ENCODE assay signal across 13 cellular contexts in genomic region chr6:379367-380181, GRCh38. TPM values are rescaled to one million over a fixed set of nuclear protein-coding genes. Genes with fewer than 3 reads are reported as not detected.
DNase-seq lines count a peak whose midpoint lies in the region; ATAC-seq, FAIRE-seq and TF ChIP-seq lines count a peak whose summit lies in the region.
"Had no signal": no experiment of that assay in that cellular context is flagged by ENCODE, and none has a peak within 500 bp of the region (broad histone marks: within the 10 kb centered on the region; RNA-seq: fewer than 3 reads in every experiment).

No MANE protein-coding gene starts in this region.

- H3K36me3 Mint-ChIP-seq in naive thymus-derived CD8-positive, alpha-beta T cell = peaks cover 0 to 2% (median 0%) of the 10 kb centered on the region in 3 donors

- ATAC-seq in GM21529 (IDR thresholded peaks at IDR 0.05; ENCODE audit: unreplicated experiment) (peak; percentile 53), HG03432 (IDR thresholded peaks at IDR 0.05; ENCODE audit: unreplicated experiment) (peak; percentile 59), GM21526 (IDR thresholded peaks at IDR 0.05; ENCODE audit: low FRiP score, unreplicated experiment) (no peak)
- ATAC-seq in naive thymus-derived CD8-positive, alpha-beta T cell = no peak
- ATAC-seq: activated T-cell treated with anti-CD3 and anti-CD28 coated beads, Interleukin-2, amount 50 U/mL, for 4 hours had no signal

- POLR2A ChIA-PET in naive thymus-derived CD8-positive, alpha-beta T cell (lab: Charles Lee) = no interaction called here

- peak overlapping the region in 1 of 10 donors; percentile 28 for H3K27ac Mint-ChIP-seq in naive thymus-derived CD8-positive, alpha-beta T cell

- peaks cover 12 to 28% (median 14%) of the 10 kb centered on the region in 4 donors for H3K4me1 Mint-ChIP-seq in naive thymus-derived CD8-positive, alpha-beta T cell

- no peak for TF ChIP-seq POLR2A in GM12892 (IDR thresholded peaks at IDR 0.05; ENCODE audit: low read depth, low read length)

- peaks cover 0 to 5% (median 0%) of the 10 kb centered on the region in 9 donors for H3K9me3 Mint-ChIP-seq in naive thymus-derived CD8-positive, alpha-beta T cell
- H3K9me3 Mint-ChIP-seq: activated T-cell treated with anti-CD3 and anti-CD28 coated beads, Interleukin-2, amount 50 U/mL, for 4 hours had no signal

- DNase-seq in GM12892 (ENCODE audit: insufficient read length) = no peak
- peak; percentile 61 for DNase-seq in left kidney (ENCODE audit: low read depth, low spot score)
- no peak for DNase-seq in stimulated activated CD4-positive, alpha-beta T cell treated with anti-CD3 and anti-CD28 coated beads, Interleukin-2, amount 100 ng/mL, for 24 hours
- no peak for DNase-seq in ecto neural progenitor cell (ENCODE audit: low spot score)
- no peak for DNase-seq in naive thymus-derived CD8-positive, alpha-beta T cell
- DNase-seq: activated T-cell treated with anti-CD3 and anti-CD28 coated beads, Interleukin-2, amount 50 U/mL, for 4 hours; NCI-H2107 had no signal

- H3K4me3 Mint-ChIP-seq in naive thymus-derived CD8-positive, alpha-beta T cell = no peak overlapping the region
- H3K4me3 Mint-ChIP-seq: activated T-cell treated with anti-CD3 and anti-CD28 coated beads, Interleukin-2, amount 50 U/mL, for 4 hours had no signal

- peak; percentile 14 for FAIRE-seq in GM12892 (lab: Jason Lieb, UNC)
- FAIRE-seq: G401.6, RCC 7860 had no signal

- H3K27me3 Mint-ChIP-seq in naive thymus-derived CD8-positive, alpha-beta T cell = peaks cover 19 to 80% (median 53%) of the 10 kb centered on the region in 5 donors

RNA-seq across cellular contexts. Expression of gene IRF4, which starts 12.0 kb away (rescaled TPM):
- 248 TPM for polyA plus RNA-seq in GM12892 (2012; ENCODE audit: missing spikeins)
- total RNA-seq in naive thymus-derived CD8-positive, alpha-beta T cell = 10 to 100 TPM in 1 of 2 experiments, 1 to 10 TPM in 1; 7.4 to 10.4 TPM
- polyA plus RNA-seq in naive thymus-derived CD8-positive, alpha-beta T cell = under 1 TPM; 0.44 to 0.97 (median 0.94) TPM
- total RNA-seq: HT-29 had no signal

Comparison
In these comparisons a context has a peak if more than half of its experiments do, and no peak if none do; other contexts are left out.
1. ATAC-seq: peak in GM21529 (single experiment) and HG03432 (single experiment); none in GM21526 (single experiment) and naive thymus-derived CD8-positive, alpha-beta T cell (0 of 2).